Comparison of ENCODE assay signal across 1 cellular context in the genomic region with DNA sequence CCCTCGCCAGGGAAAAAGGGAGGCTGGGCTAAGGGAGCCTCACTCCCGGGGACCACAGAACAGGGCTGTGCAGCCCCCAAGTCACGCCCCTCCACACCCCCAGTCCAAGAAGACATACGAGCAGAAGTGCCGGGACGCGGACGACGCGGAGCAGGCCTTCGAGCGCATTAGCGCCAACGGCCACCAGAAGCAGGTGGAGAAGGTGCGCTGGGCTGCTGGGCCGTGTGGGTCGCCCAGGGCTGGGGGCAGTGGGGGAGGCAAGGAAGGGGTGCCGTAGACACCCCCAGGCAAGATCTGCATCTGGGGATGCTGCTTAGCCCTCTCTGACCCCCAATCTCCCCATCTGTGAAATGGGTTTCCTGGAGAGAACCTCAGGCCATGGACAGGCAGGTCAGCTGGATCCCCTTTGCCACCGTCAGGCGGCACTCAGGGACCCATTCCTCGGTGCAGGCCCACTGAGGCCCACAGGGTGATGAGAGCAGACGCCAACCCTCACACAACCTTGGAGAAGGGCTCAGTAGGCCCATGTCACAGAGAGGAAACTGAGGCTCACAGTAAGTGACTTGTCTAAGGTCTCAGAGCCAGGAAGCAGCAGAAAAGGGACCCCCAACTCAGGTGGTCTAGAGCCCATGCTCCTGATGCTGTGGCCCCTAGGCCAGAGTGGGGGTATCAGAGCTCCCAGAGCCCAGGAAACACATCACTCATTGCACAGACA.
TF ChIP-seq lines count a peak whose summit lies in the region.

No MANE protein-coding gene starts in this region.

TF ChIP-seq in HepG2, 621 proteins besides CTCF, POLR2A, EP300 and RAD21:
- TF ChIP-seq ZNF629 (CRISPR knock-in tag; conservative IDR thresholded peaks at IDR 0.05) (peak; percentile 81), ZNF567 (CRISPR knock-in tag; IDR thresholded peaks at IDR 0.05; ENCODE audit: borderline replicate concordance) (no peak)
